Comparison of ENCODE assay signal across 28 cellular contexts in genomic region chr1:88681223-88681622, GRCh38.
"Had no signal": no experiment of that assay in that cellular context is flagged by ENCODE, and none has a peak within 500 bp of the region (broad histone marks: within the 10 kb centered on the region; RNA-seq: fewer than 3 reads in every experiment).

No MANE protein-coding gene starts in this region.

- H3K27ac ChIP-seq: epithelial cell of prostate, esophagus squamous epithelium, neural progenitor cell, parathyroid adenoma, tibial nerve had no signal

- H3K27ac Mint-ChIP-seq: activated CD4-positive, alpha-beta memory T cell treated with anti-CD3 and anti-CD28 coated beads for 36 hours; activated CD4-positive, alpha-beta T cell treated with anti-CD3 and anti-CD28 coated beads, Interleukin-2, amount 10 ng/mL, durations not matched to agents 24 days and 14 days; activated T-cell treated with anti-CD3 and anti-CD28 coated beads, Interleukin-2, amount 50 U/mL, for 24 hours; neural progenitor cell; T-helper 17 cell had no signal

- H3K4me3 ChIP-seq: esophagus squamous epithelium, neural progenitor cell, tibial nerve had no signal

- DNase-seq: activated CD4-positive, alpha-beta memory T cell treated with anti-CD3 and anti-CD28 coated beads for 36 hours; activated CD4-positive, alpha-beta T cell treated with anti-CD3 and anti-CD28 coated beads, Interleukin-2, amount 10 ng/mL, durations not matched to agents 24 days and 14 days; activated CD4-positive, CD25-positive, alpha-beta regulatory T cell treated with anti-CD3 and anti-CD28 coated beads, Interleukin-2, amount 50 U/mL, for 72 hours; activated CD8-positive, alpha-beta memory T cell treated with anti-CD3 and anti-CD28 coated beads, Interleukin-2, amount 50 U/mL, for 4 hours; activated gamma-delta T cell; activated naive CD4-positive, alpha-beta T cell treated with anti-CD3 and anti-CD28 coated beads, Interleukin-2, amount 50 U/mL, for 16 hours; activated T-cell treated with anti-CD3 and anti-CD28 coated beads, Interleukin-2, amount 50 U/mL, for 24 hours; anterior cingulate cortex; dermis blood vessel endothelial cell; effector CD4-positive, alpha-beta T cell; esophagus squamous epithelium; glutamatergic neuron; islet precursor cell; left colon; midbrain; naive thymus-derived CD8-positive, alpha-beta T cell; occipital lobe; right cardiac atrium; stimulated activated CD4-positive, alpha-beta T cell treated with anti-CD3 and anti-CD28 coated beads, Interleukin-2, amount 100 ng/mL, for 48 hours; stimulated activated naive CD4-positive, alpha-beta T cell treated with Interleukin-2 at 50 U/mL for 16 hours; SW 1271; T-helper 17 cell; T1000; WERI-Rb-1 had no signal

- H3K27me3 ChIP-seq: esophagus squamous epithelium, neural progenitor cell, tibial nerve had no signal

- H3K36me3 Mint-ChIP-seq: neural progenitor cell had no signal

- H3K4me3 Mint-ChIP-seq: activated CD4-positive, alpha-beta memory T cell treated with anti-CD3 and anti-CD28 coated beads for 36 hours; activated CD4-positive, alpha-beta T cell treated with anti-CD3 and anti-CD28 coated beads, Interleukin-2, amount 10 ng/mL, durations not matched to agents 24 days and 14 days; activated T-cell treated with anti-CD3 and anti-CD28 coated beads, Interleukin-2, amount 50 U/mL, for 24 hours; T-helper 17 cell had no signal

- H3K27me3 Mint-ChIP-seq: activated CD4-positive, alpha-beta memory T cell treated with anti-CD3 and anti-CD28 coated beads for 36 hours; activated T-cell treated with anti-CD3 and anti-CD28 coated beads, Interleukin-2, amount 50 U/mL, for 24 hours; naive thymus-derived CD8-positive, alpha-beta T cell; T-helper 17 cell had no signal

- H3K4me1 ChIP-seq: parathyroid adenoma had no signal

- H3K9me3 Mint-ChIP-seq: activated CD4-positive, alpha-beta memory T cell treated with anti-CD3 and anti-CD28 coated beads for 36 hours; activated CD4-positive, alpha-beta T cell treated with anti-CD3 and anti-CD28 coated beads, Interleukin-2, amount 10 ng/mL, durations not matched to agents 24 days and 14 days; activated T-cell treated with anti-CD3 and anti-CD28 coated beads, Interleukin-2, amount 50 U/mL, for 24 hours; naive thymus-derived CD8-positive, alpha-beta T cell; neural progenitor cell had no signal

- H3K9me3 ChIP-seq: esophagus squamous epithelium, tibial nerve had no signal

- H3K36me3 ChIP-seq: esophagus squamous epithelium, neural progenitor cell, tibial nerve had no signal

- ATAC-seq: left colon; naive thymus-derived CD8-positive, alpha-beta T cell; right cardiac atrium; T-helper 17 cell had no signal
